Comparison of ENCODE assay signal across 8 cellular contexts in genomic region chr12:22544038-22544979, GRCh38. TPM values are rescaled to one million over a fixed set of nuclear protein-coding genes. Genes with fewer than 3 reads are reported as not detected.
DNase-seq lines count a peak whose midpoint lies in the region; ATAC-seq and TF ChIP-seq lines count a peak whose summit lies in the region.

A gene with protein sequence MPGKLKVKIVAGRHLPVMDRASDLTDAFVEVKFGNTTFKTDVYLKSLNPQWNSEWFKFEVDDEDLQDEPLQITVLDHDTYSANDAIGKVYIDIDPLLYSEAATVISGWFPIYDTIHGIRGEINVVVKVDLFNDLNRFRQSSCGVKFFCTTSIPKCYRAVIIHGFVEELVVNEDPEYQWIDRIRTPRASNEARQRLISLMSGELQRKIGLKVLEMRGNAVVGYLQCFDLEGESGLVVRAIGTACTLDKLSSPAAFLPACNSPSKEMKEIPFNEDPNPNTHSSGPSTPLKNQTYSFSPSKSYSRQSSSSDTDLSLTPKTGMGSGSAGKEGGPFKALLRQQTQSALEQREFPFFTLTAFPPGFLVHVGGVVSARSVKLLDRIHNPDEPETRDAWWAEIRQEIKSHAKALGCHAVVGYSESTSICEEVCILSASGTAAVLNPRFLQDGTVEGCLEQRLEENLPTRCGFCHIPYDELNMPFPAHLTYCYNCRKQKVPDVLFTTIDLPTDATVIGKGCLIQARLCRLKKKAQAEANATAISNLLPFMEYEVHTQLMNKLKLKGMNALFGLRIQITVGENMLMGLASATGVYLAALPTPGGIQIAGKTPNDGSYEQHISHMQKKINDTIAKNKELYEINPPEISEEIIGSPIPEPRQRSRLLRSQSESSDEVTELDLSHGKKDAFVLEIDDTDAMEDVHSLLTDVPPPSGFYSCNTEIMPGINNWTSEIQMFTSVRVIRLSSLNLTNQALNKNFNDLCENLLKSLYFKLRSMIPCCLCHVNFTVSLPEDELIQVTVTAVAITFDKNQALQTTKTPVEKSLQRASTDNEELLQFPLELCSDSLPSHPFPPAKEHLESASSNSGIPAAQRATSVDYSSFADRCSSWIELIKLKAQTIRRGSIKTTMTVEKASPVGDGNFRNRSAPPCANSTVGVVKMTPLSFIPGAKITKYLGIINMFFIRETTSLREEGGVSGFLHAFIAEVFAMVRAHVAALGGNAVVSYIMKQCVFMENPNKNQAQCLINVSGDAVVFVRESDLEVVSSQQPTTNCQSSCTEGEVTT (minus strand): TSS chr12:22544542. CDS start chr12:22544150, 392 bp downstream.

- H3K27ac ChIP-seq in cingulate gyrus (ENCODE audit: low read depth, low read length) (peak within 1 kb of the TSS; percentile 96), layer of hippocampus (ENCODE audit: low read depth, low read length) (peak within 1 kb of the TSS; percentile 98)

- no peaks in the 10 kb centered on the region for H3K36me3 ChIP-seq in BE2C

- H3K4me1 ChIP-seq in BE2C, result no peaks in the 10 kb centered on the region

- no peaks in the 10 kb centered on the region for H3K27me3 ChIP-seq in BE2C
- H3K27me3 ChIP-seq in layer of hippocampus (ENCODE audit: control insufficient read depth, insufficient read depth, low read length), result no peaks in the 10 kb centered on the region

- TF ChIP-seq POLR2A in GM19099 (IDR thresholded peaks at IDR 0.05; ENCODE audit: extremely low read depth, insufficient read length, low read depth), result peak; percentile 76

- peak; percentile 48 for TF ChIP-seq CTCF in BE2C (IDR thresholded peaks at IDR 0.05; ENCODE audit: low read depth, low read length)

- peak; percentile 84 for ATAC-seq in HG03432 (IDR thresholded peaks at IDR 0.05; ENCODE audit: unreplicated experiment)

- DNase-seq in BE2C (peak; percentile 98), NCI-H460 (ENCODE audit: extremely low read depth, low read depth) (peak; percentile 93)
- peak; percentile 96 to 97 for DNase-seq in activated CD4-positive, alpha-beta T cell treated with anti-CD3 and anti-CD28 coated beads for 4 hours
- DNase-seq in stimulated activated CD4-positive, alpha-beta T cell treated with anti-CD3 and anti-CD28 coated beads, Interleukin-1b, Interleukin-23, amount 100 ng/mL, for 4 hours (ENCODE audit: low read depth in 2 of 2), result peak; percentile 85 to 90

- peak within 1 kb of the TSS; percentile 93 for H3K4me3 ChIP-seq in BE2C (ENCODE audit: low read depth, low read length)

- no peaks in the 10 kb centered on the region for H3K9me3 ChIP-seq in BE2C

RNA-seq across cellular contexts. Expression of the gene that starts here (rescaled TPM):
- 17.2 TPM for polyA plus RNA-seq in BE2C (2012; ENCODE audit: insufficient read depth, insufficient read length, low read depth)
- total RNA-seq in NCI-H460 (2014; rRNA removed; shearing (Covaris generic)), result 6.7 and 9.5 TPM in 2 replicates
- 20.7 and 33.1 TPM in 2 replicates for polyA plus RNA-seq in NCI-H460 (2014; cell fraction: nucleus; rRNA removed)

Comparison
In these comparisons a context has a peak if more than half of its experiments do, and no peak if none do; other contexts are left out.
1. Peak in every context shown above with its lines: DNase-seq, ATAC-seq, H3K4me3 ChIP-seq and H3K27ac ChIP-seq.